Comparison of ENCODE assay signal across 8 cellular contexts in the genomic region with DNA sequence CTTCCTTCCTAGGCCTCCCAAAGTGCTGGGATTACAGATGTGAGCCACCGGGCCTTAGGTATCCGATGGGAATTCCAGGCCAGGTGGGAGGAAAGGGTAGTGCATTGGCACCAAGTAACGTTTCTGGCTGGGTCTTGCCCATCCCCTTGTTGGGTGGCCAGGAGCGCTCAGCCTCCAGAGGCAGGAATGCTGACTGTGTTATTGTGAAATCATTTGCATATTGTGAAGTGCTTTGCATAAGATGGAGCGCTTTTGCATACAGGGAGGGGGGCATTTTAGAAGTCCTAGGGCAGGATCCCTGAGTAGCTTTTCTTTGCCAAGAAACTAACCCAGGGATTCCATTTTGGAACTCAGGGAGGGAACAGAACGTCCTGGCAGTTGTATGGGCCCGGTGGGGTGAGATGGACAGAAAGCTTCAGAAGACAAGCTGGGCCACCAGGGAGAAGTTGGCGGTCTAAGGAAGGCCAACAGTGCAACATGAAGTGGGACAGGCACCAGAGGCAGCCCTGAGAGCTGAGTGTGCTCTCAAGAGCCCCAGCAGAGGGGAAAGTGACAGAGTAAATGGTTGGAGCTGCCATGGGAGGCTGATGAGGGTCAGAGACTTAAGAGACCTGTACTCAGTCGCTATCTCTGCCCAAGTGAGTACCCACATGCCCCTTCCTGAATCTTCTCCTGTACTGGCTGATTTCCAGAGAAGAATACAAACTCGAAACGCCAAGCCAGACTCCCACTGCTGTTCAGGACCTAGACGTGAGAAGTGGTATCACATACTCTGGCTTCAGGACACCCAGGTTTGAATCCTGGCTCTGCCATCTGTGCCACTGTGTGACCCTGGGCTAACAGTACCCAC. TPM values are rescaled to one million over a fixed set of nuclear protein-coding genes. Genes with fewer than 3 reads are reported as not detected.
DNase-seq lines count a peak whose midpoint lies in the region; ATAC-seq and TF ChIP-seq lines count a peak whose summit lies in the region.

No MANE protein-coding gene starts in this region.

- H3K4me1 ChIP-seq in tibial artery, result peaks cover 17 to 41% (median 34%) of the 10 kb centered on the region in 4 donors

- no peak for TF ChIP-seq CTCF in tibial artery (IDR thresholded peaks at IDR 0.05)

- ATAC-seq in activated T-cell treated with anti-CD3 and anti-CD28 coated beads, Interleukin-2, amount 50 U/mL, for 72 hours (replicated peaks in 1 of 2), result no peak
- ATAC-seq in HG03571 (IDR thresholded peaks at IDR 0.05; ENCODE audit: unreplicated experiment) (no peak), GM18873 (IDR thresholded peaks at IDR 0.05; ENCODE audit: low FRiP score, unreplicated experiment) (no peak)

- peaks cover 24% of the 10 kb centered on the region for H3K4me1 Mint-ChIP-seq in activated T-cell treated with anti-CD3 and anti-CD28 coated beads, Interleukin-2, amount 50 U/mL, for 72 hours (ENCODE audit: low read depth)

- peak overlapping the region; percentile 91 for H3K27ac Mint-ChIP-seq in activated T-cell treated with anti-CD3 and anti-CD28 coated beads, Interleukin-2, amount 50 U/mL, for 72 hours

- H3K36me3 Mint-ChIP-seq in activated T-cell treated with anti-CD3 and anti-CD28 coated beads, Interleukin-2, amount 50 U/mL, for 72 hours (ENCODE audit: insufficient read depth in 2 of 2), result peaks cover 0 to 2% of the 10 kb centered on the region in 2 donors

- peak overlapping the region; percentile 81 to 89 for H3K4me3 Mint-ChIP-seq in activated T-cell treated with anti-CD3 and anti-CD28 coated beads, Interleukin-2, amount 50 U/mL, for 72 hours

- peak overlapping the region; percentile 77 for H3K27ac ChIP-seq in adipose tissue (ENCODE audit: low read depth, low read length)
- H3K27ac ChIP-seq in layer of hippocampus (ENCODE audit: low read depth, low read length), result peak overlapping the region; percentile 98
- H3K27ac ChIP-seq in tibial artery, result peak overlapping the region; percentile 95

- H3K9me3 ChIP-seq in tibial artery, result no peaks in the 10 kb centered on the region

- H3K4me3 ChIP-seq in tibial artery, result peak overlapping the region; percentile 70 to 88

- DNase-seq in activated T-cell treated with anti-CD3 and anti-CD28 coated beads, Interleukin-2, amount 50 U/mL, for 72 hours, result no peak
- no peak for DNase-seq in activated T-cell treated with anti-CD3 and anti-CD28 coated beads, Interleukin-2, amount 50 U/mL, for 1 hour
- no peak for DNase-seq in tibial artery
- DNase-seq in activated effector memory CD4-positive, alpha-beta T cell treated with Interleukin-2 at 50 U/mL for 16 hours, result no peak

- no peaks in the 10 kb centered on the region for H3K27me3 Mint-ChIP-seq in activated T-cell treated with anti-CD3 and anti-CD28 coated beads, Interleukin-2, amount 50 U/mL, for 72 hours (ENCODE audit: low read depth)

- H3K9me3 Mint-ChIP-seq in activated T-cell treated with anti-CD3 and anti-CD28 coated beads, Interleukin-2, amount 50 U/mL, for 72 hours, result no peaks in the 10 kb centered on the region

- H3K36me3 ChIP-seq in tibial artery, result peaks cover 7 to 21% (median 17%) of the 10 kb centered on the region in 3 donors

- WGBS in adipose tissue, 3 donors, result 35 to 56% (median 49%) methylated on average over 12 of the region's 12 CpGs

- intact Hi-C loops in tibial artery (cut with DNase I; ENCODE audit: low total_unique reads), result no loop called here

- H3K27me3 ChIP-seq in layer of hippocampus (ENCODE audit: control insufficient read depth, insufficient read depth, low read length) (no peaks in the 10 kb centered on the region), tibial artery (no peaks in the 10 kb centered on the region)

RNA-seq across cellular contexts. Expression of gene SLC39A13, which starts 1.3 kb away (rescaled TPM):
- 10 to 100 TPM; 16.2 to 21.0 TPM for total RNA-seq in activated T-cell treated with anti-CD3 and anti-CD28 coated beads, Interleukin-2, amount 50 U/mL, for 72 hours
- 10 to 100 TPM; 36.4 to 42.0 (median 39.9) TPM for polyA plus RNA-seq in adipose tissue

RNA-seq across cellular contexts. Expression of gene PSMC3, which starts 19.1 kb away (rescaled TPM):
- 100 to 1,000 TPM; 121 to 149 TPM for total RNA-seq in activated T-cell treated with anti-CD3 and anti-CD28 coated beads, Interleukin-2, amount 50 U/mL, for 72 hours
- polyA plus RNA-seq in adipose tissue, result 100 to 1,000 TPM in 2 of 3 donors, 10 to 100 TPM in 1; 76.2 to 157 (median 134) TPM

RNA-seq across cellular contexts. Expression of gene SPI1, which starts 28.8 kb away (rescaled TPM):
- total RNA-seq in activated T-cell treated with anti-CD3 and anti-CD28 coated beads, Interleukin-2, amount 50 U/mL, for 72 hours, result under 1 TPM; 0.35 to 0.55 TPM
- 10 to 100 TPM in 2 of 3 donors, 1 to 10 TPM in 1; 4.9 to 69.3 (median 49.3) TPM for polyA plus RNA-seq in adipose tissue

RNA-seq across cellular contexts. Expression of gene RAPSN, which starts 41.8 kb away (rescaled TPM):
- 1 to 10 TPM in 1 of 2 donors, under 1 TPM in 1; 0.77 to 1.3 TPM for total RNA-seq in activated T-cell treated with anti-CD3 and anti-CD28 coated beads, Interleukin-2, amount 50 U/mL, for 72 hours
- under 1 TPM in 2 of 3 donors, not detected in 1; 0.21 to 0.59 TPM for polyA plus RNA-seq in adipose tissue

RNA-seq across cellular contexts. Expression of gene MYBPC3, which starts 54.6 kb away (rescaled TPM):
- not detected for total RNA-seq in activated T-cell treated with anti-CD3 and anti-CD28 coated beads, Interleukin-2, amount 50 U/mL, for 72 hours
- 1 to 10 TPM in 1 of 3 donors, under 1 TPM in 2; 0.07 to 3.1 (median 0.68) TPM for polyA plus RNA-seq in adipose tissue
